In genomic region chr6:30327232-30327746, GRCh38 we compare ENCODE assay signal across 1 cellular context.
A peak's percentile ranks its signal among the peaks of the same experiment; 100 is the strongest.
TF ChIP-seq lines count a peak whose summit lies in the region.

No MANE protein-coding gene starts in this region.

TF ChIP-seq in WTC11, 78 proteins besides CTCF, POLR2A, EP300 and RAD21 (continued from another document):
- TF ChIP-seq AR (CRISPR knock-in tag; IDR thresholded peaks at IDR 0.05) (no peak), TEAD4 (CRISPR knock-in tag; IDR thresholded peaks at IDR 0.05) (no peak), OVOL2 (CRISPR knock-in tag; IDR thresholded peaks at IDR 0.05; ENCODE audit: borderline replicate concordance) (no peak), TCF7 (CRISPR knock-in tag; IDR thresholded peaks at IDR 0.05; ENCODE audit: low read depth) (no peak), NFE2L1 (CRISPR knock-in tag; IDR thresholded peaks at IDR 0.05) (0 out of 2 replicates have a peak, but pooled peaks have one; percentile 54), ZNF232 (CRISPR knock-in tag; IDR thresholded peaks at IDR 0.05) (no peak), NR2C2 (CRISPR knock-in tag; IDR thresholded peaks at IDR 0.05) (no peak), NR1H2 (CRISPR knock-in tag; IDR thresholded peaks at IDR 0.05) (no peak), GTF2I (CRISPR knock-in tag; conservative IDR thresholded peaks at IDR 0.05) (no peak), ZNF416 (CRISPR knock-in tag; IDR thresholded peaks at IDR 0.05) (no peak), ZNF671 (CRISPR knock-in tag; IDR thresholded peaks at IDR 0.05) (no peak), ESRRA (CRISPR knock-in tag; IDR thresholded peaks at IDR 0.05; ENCODE audit: borderline replicate concordance) (peak; percentile 8; the same call in 1 of the 2 replicates), CDX4 (CRISPR knock-in tag; IDR thresholded peaks at IDR 0.05; ENCODE audit: borderline replicate concordance) (no peak), JAZF1 (CRISPR knock-in tag; IDR thresholded peaks at IDR 0.05) (no peak), SP1 (CRISPR knock-in tag; conservative IDR thresholded peaks at IDR 0.05) (no peak), SMAD4 (CRISPR knock-in tag; IDR thresholded peaks at IDR 0.05) (no peak), TP53 (CRISPR knock-in tag; IDR thresholded peaks at IDR 0.05) (no peak)
- TF ChIP-seq, protein P1, sequence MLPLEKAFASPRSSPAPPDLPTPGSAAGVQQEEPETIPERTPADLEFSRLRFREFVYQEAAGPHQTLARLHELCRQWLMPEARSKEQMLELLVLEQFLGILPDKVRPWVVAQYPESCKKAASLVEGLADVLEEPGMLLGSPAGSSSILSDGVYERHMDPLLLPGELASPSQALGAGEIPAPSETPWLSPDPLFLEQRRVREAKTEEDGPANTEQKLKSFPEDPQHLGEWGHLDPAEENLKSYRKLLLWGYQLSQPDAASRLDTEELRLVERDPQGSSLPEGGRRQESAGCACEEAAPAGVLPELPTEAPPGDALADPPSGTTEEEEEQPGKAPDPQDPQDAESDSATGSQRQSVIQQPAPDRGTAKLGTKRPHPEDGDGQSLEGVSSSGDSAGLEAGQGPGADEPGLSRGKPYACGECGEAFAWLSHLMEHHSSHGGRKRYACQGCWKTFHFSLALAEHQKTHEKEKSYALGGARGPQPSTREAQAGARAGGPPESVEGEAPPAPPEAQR (CRISPR knock-in tag; IDR thresholded peaks at IDR 0.05): no peak
